1 cellular context compared by ENCODE assay signal in genomic region chr16:56424791-56425438, GRCh38.
TF ChIP-seq lines count a peak whose summit lies in the region.

No MANE protein-coding gene starts in this region.

TF ChIP-seq in HepG2, 621 proteins besides CTCF, POLR2A, EP300 and RAD21 (continues in another document):
- TF ChIP-seq ZSCAN25 (CRISPR knock-in tag; IDR thresholded peaks at IDR 0.05), result peak; percentile 15; the same call in 1 of the 2 replicates
- TF ChIP-seq ZIK1 (CRISPR knock-in tag; IDR thresholded peaks at IDR 0.05; ENCODE audit: borderline replicate concordance, low read depth), result no peak
- 0 out of 2 replicates have a peak, but pooled peaks have one; percentile 60 for TF ChIP-seq ZNF101 (CRISPR knock-in tag; IDR thresholded peaks at IDR 0.05; ENCODE audit: borderline replicate concordance, low read depth)
- no peak for TF ChIP-seq ATRX (CRISPR knock-in tag; IDR thresholded peaks at IDR 0.05; ENCODE audit: borderline replicate concordance)
- no peak for TF ChIP-seq ZNF121 (CRISPR knock-in tag; IDR thresholded peaks at IDR 0.05)
- TF ChIP-seq ZNF746 (CRISPR knock-in tag; IDR thresholded peaks at IDR 0.05), result no peak
- TF ChIP-seq SMC3 (IDR thresholded peaks at IDR 0.05; ENCODE audit: low read length), result no peak
- 0 out of 2 replicates have a peak, but pooled peaks have one; percentile 62 for TF ChIP-seq FOXM1 (CRISPR knock-in tag; IDR thresholded peaks at IDR 0.05)
- TF ChIP-seq ZNF883 (CRISPR knock-in tag; IDR thresholded peaks at IDR 0.05; ENCODE audit: not compliant biosample characterization), result peak; percentile 6
- 0 out of 2 replicates have a peak, but pooled peaks have one; percentile 52 for TF ChIP-seq ZNF770 (CRISPR knock-in tag; IDR thresholded peaks at IDR 0.05)
- 0 out of 2 replicates have a peak, but pooled peaks have one; percentile 39 for TF ChIP-seq ZHX1 (CRISPR knock-in tag; IDR thresholded peaks at IDR 0.05; ENCODE audit: low read depth)
- TF ChIP-seq PCBP1 (IDR thresholded peaks at IDR 0.05; ENCODE audit: borderline replicate concordance, low read depth, low read length), result no peak
- no peak for TF ChIP-seq NPAS2 (CRISPR knock-in tag; IDR thresholded peaks at IDR 0.05; ENCODE audit: borderline replicate concordance)
- peak; percentile 65; the same call in 1 of the 2 replicates for TF ChIP-seq ZBTB7A (CRISPR knock-in tag; IDR thresholded peaks at IDR 0.05)
- TF ChIP-seq ZSCAN9 (CRISPR knock-in tag; IDR thresholded peaks at IDR 0.05; ENCODE audit: borderline replicate concordance), result no peak
- no peak for TF ChIP-seq CCAR2 (optimal IDR thresholded peaks at IDR 0.05; ENCODE audit: low read depth, low read length)
- TF ChIP-seq PRDM15 (CRISPR knock-in tag; IDR thresholded peaks at IDR 0.05), result no peak
- peak; percentile 41; the same call in 1 of the 2 replicates for TF ChIP-seq SALL1 (CRISPR knock-in tag; IDR thresholded peaks at IDR 0.05)
- TF ChIP-seq ZBTB25 (CRISPR knock-in tag; IDR thresholded peaks at IDR 0.05), result 0 out of 2 replicates have a peak, but pooled peaks have one; percentile 7
- TF ChIP-seq ZFYVE20 (CRISPR knock-in tag; IDR thresholded peaks at IDR 0.05; ENCODE audit: borderline replicate concordance, low read depth), result peak; percentile 45; the same call in 1 of the 2 replicates
- 0 out of 2 replicates have a peak, but pooled peaks have one; percentile 31 for TF ChIP-seq ZNF710 (CRISPR knock-in tag; IDR thresholded peaks at IDR 0.05; ENCODE audit: borderline replicate concordance)
- TF ChIP-seq KDM5B (CRISPR knock-in tag; IDR thresholded peaks at IDR 0.05; ENCODE audit: borderline replicate concordance), result peak; percentile 43; the same call in 1 of the 2 replicates
- TF ChIP-seq ZBED4 (CRISPR knock-in tag; IDR thresholded peaks at IDR 0.05; ENCODE audit: borderline replicate concordance), result peak; percentile 29; the same call in 1 of the 2 replicates
- TF ChIP-seq, protein P1, sequence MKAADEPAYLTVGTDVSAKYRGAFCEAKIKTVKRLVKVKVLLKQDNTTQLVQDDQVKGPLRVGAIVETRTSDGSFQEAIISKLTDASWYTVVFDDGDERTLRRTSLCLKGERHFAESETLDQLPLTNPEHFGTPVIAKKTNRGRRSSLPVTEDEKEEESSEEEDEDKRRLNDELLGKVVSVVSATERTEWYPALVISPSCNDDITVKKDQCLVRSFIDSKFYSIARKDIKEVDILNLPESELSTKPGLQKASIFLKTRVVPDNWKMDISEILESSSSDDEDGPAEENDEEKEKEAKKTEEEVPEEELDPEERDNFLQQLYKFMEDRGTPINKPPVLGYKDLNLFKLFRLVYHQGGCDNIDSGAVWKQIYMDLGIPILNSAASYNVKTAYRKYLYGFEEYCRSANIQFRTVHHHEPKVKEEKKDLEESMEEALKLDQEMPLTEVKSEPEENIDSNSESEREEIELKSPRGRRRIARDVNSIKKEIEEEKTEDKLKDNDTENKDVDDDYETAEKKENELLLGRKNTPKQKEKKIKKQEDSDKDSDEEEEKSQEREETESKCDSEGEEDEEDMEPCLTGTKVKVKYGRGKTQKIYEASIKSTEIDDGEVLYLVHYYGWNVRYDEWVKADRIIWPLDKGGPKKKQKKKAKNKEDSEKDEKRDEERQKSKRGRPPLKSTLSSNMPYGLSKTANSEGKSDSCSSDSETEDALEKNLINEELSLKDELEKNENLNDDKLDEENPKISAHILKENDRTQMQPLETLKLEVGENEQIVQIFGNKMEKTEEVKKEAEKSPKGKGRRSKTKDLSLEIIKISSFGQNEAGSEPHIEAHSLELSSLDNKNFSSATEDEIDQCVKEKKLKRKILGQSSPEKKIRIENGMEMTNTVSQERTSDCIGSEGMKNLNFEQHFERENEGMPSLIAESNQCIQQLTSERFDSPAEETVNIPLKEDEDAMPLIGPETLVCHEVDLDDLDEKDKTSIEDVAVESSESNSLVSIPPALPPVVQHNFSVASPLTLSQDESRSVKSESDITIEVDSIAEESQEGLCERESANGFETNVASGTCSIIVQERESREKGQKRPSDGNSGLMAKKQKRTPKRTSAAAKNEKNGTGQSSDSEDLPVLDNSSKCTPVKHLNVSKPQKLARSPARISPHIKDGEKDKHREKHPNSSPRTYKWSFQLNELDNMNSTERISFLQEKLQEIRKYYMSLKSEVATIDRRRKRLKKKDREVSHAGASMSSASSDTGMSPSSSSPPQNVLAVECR (CRISPR knock-in tag; IDR thresholded peaks at IDR 0.05; ENCODE audit: borderline replicate concordance), result peak; percentile 42
- no peak for TF ChIP-seq ZNF274 (CRISPR knock-in tag; IDR thresholded peaks at IDR 0.05)
- TF ChIP-seq, protein P2, sequence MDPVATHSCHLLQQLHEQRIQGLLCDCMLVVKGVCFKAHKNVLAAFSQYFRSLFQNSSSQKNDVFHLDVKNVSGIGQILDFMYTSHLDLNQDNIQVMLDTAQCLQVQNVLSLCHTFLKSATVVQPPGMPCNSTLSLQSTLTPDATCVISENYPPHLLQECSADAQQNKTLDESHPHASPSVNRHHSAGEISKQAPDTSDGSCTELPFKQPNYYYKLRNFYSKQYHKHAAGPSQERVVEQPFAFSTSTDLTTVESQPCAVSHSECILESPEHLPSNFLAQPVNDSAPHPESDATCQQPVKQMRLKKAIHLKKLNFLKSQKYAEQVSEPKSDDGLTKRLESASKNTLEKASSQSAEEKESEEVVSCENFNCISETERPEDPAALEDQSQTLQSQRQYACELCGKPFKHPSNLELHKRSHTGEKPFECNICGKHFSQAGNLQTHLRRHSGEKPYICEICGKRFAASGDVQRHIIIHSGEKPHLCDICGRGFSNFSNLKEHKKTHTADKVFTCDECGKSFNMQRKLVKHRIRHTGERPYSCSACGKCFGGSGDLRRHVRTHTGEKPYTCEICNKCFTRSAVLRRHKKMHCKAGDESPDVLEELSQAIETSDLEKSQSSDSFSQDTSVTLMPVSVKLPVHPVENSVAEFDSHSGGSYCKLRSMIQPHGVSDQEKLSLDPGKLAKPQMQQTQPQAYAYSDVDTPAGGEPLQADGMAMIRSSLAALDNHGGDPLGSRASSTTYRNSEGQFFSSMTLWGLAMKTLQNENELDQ (CRISPR knock-in tag; IDR thresholded peaks at IDR 0.05; ENCODE audit: borderline replicate concordance), result no peak
- 0 out of 2 replicates have a peak, but pooled peaks have one; percentile 34 for TF ChIP-seq MTA1 (CRISPR knock-in tag; IDR thresholded peaks at IDR 0.05; ENCODE audit: borderline replicate concordance)
- no peak for TF ChIP-seq SSRP1 (CRISPR knock-in tag; IDR thresholded peaks at IDR 0.05)
